ENCODE assay signal across 8 cellular contexts in genomic region chr1:153921080-153921802, GRCh38. TPM values are rescaled to one million over a fixed set of nuclear protein-coding genes. Genes with fewer than 3 reads are reported as not detected.
DNase-seq lines count a peak whose midpoint lies in the region; ATAC-seq and TF ChIP-seq lines count a peak whose summit lies in the region.

No MANE protein-coding gene starts in this region.

- H3K27ac ChIP-seq in PC-9 (0 out of 2 replicates have a peak overlapping the region, but pooled peaks have one; percentile 49), parathyroid adenoma (no peak overlapping the region)

- H4K20me1 ChIP-seq in PC-9 (ENCODE audit: insufficient read depth), result peaks cover 54% of the 10 kb centered on the region

- H2AFZ ChIP-seq in PC-9 (no peak overlapping the region), parathyroid adenoma (no peak overlapping the region)

- peaks cover 37% of the 10 kb centered on the region for H3K36me3 Mint-ChIP-seq in Calu3 (ENCODE audit: insufficient read depth, unreplicated experiment)

- H3K36me3 ChIP-seq in PC-9 (ENCODE audit: low read depth) (peaks cover under 1% of the 10 kb centered on the region), parathyroid adenoma (ENCODE audit: control insufficient read depth, insufficient read depth, low read length) (no peaks in the 10 kb centered on the region)

- DNase-seq in Calu3 (no peak), PC-9 (no peak), epithelial cell of proximal tubule (ENCODE audit: low read depth) (no peak), NCI-H526 treated with DMSO at 0.1 percent for 48 hours (lab: John Stamatoyannopoulos, UW) (no peak)

- intact Hi-C loops in Calu3 (cut with micrococcal nuclease; ENCODE audit: unreplicated experiment), result loop anchor here (2.0 to 5.0 kb wide), 2 partner anchors 66 to 99 kb away; partner anchors contain the start of gene RAB13
- intact Hi-C loops in PC-9 (cut with micrococcal nuclease; ENCODE audit: unreplicated experiment), result loop anchor here (10.0 kb wide), 1 partner anchor 116 kb away; no protein-coding TSS in a partner anchor

- H3K27me3 ChIP-seq in PC-9 (ENCODE audit: insufficient read depth, low read depth) (no peaks in the 10 kb centered on the region), parathyroid adenoma (ENCODE audit: control insufficient read depth, insufficient read depth, low read length) (no peaks in the 10 kb centered on the region)

- peaks cover 33% of the 10 kb centered on the region for H3K4me1 Mint-ChIP-seq in Calu3 (ENCODE audit: low read depth, unreplicated experiment)

- peak overlapping the region; percentile 74 for H3K4me3 Mint-ChIP-seq in Calu3 (ENCODE audit: low read depth, unreplicated experiment)

- no peak for ATAC-seq in GM19035 (IDR thresholded peaks at IDR 0.05; ENCODE audit: unreplicated experiment)
- no peak for ATAC-seq in HG02970 (IDR thresholded peaks at IDR 0.05; ENCODE audit: low FRiP score, unreplicated experiment)
- no peak for ATAC-seq in HG03045 (IDR thresholded peaks at IDR 0.05; ENCODE audit: unreplicated experiment)

- H3K4me2 ChIP-seq in PC-9 (peak overlapping the region; percentile 87), parathyroid adenoma (ENCODE audit: low read length) (peak overlapping the region; percentile 89)

- CTCF ChIA-PET in Calu3 (lab: Charles Lee) (interaction anchor here (0.7 to 2.3 kb wide), 5 partner anchors 25 to 1036 kb away, joined by 3 to 11 read pairs (median 3); partner anchors contain the start of genes DENND4B, RAB13 and RPS27), PC-9 (lab: Charles Lee) (no interaction called here)

- POLR2A ChIA-PET in PC-9 (lab: Charles Lee; ENCODE audit: unreplicated experiment), result interaction anchor here (0.6 kb wide), 1 partner anchor 385 kb away, joined by 3 read pairs; no protein-coding TSS in a partner anchor

- H3K9me2 ChIP-seq in PC-9 (ENCODE audit: insufficient read depth), result no peaks in the 10 kb centered on the region

- H3K4me1 ChIP-seq in PC-9 (replicated peaks; ENCODE audit: insufficient read depth), result peaks cover 32% of the 10 kb centered on the region
- H3K4me1 ChIP-seq in parathyroid adenoma, result peaks cover 6% of the 10 kb centered on the region

- peaks cover 60% of the 10 kb centered on the region for H3K79me2 ChIP-seq in PC-9 (ENCODE audit: low read depth)
- H3K79me2 ChIP-seq in parathyroid adenoma, result peaks cover 13% of the 10 kb centered on the region

- H3K4me3 ChIP-seq in PC-9 (peak overlapping the region; percentile 70), epithelial cell of proximal tubule (ENCODE audit: low read depth, low read length) (peak overlapping the region; percentile 90), parathyroid adenoma (ENCODE audit: low read depth, low read length) (peak overlapping the region; percentile 69)

- H3F3A ChIP-seq in PC-9 (ENCODE audit: insufficient read depth, low read depth), result peaks cover 15% of the 10 kb centered on the region; the same call in 1 of the 2 replicates

- peak overlapping the region; percentile 91 for H3K27ac Mint-ChIP-seq in Calu3 (ENCODE audit: unreplicated experiment)

- BruUV-seq in Calu3 (replicated peaks; lab: Mats Ljungman, UMichigan) (no TSS peak), PC-9 (replicated peaks; lab: Mats Ljungman, UMichigan) (no TSS peak)

- no peak for TF ChIP-seq CTCF in Calu3 (IDR thresholded peaks at IDR 0.05; ENCODE audit: unreplicated experiment)
- no peak for TF ChIP-seq CTCF in PC-9 (conservative IDR thresholded peaks at IDR 0.05)
- TF ChIP-seq CTCF in epithelial cell of proximal tubule (conservative IDR thresholded peaks at IDR 0.05; ENCODE audit: low read depth, low read length), result no peak
- no peak for TF ChIP-seq CTCF in parathyroid adenoma (IDR thresholded peaks at IDR 0.05)

- H3K9ac ChIP-seq in parathyroid adenoma, result no peak overlapping the region

- H3K9me3 ChIP-seq in PC-9 (ENCODE audit: insufficient read depth, low read depth) (no peaks in the 10 kb centered on the region), parathyroid adenoma (ENCODE audit: control insufficient read depth, low read length) (no peaks in the 10 kb centered on the region)

- H3K9me3 Mint-ChIP-seq in Calu3 (ENCODE audit: low read depth, unreplicated experiment), result no peaks in the 10 kb centered on the region

- no peaks in the 10 kb centered on the region for H3K27me3 Mint-ChIP-seq in Calu3 (ENCODE audit: unreplicated experiment)

RNA-seq across cellular contexts. Expression of gene GATAD2B, which starts 1.5 kb away (rescaled TPM):
- total RNA-seq in Calu3 (2022), result 58.3 and 62.5 TPM in 2 replicates
- total RNA-seq in PC-9 (2021), result 51.4 and 56.1 TPM in 2 replicates
- total RNA-seq in epithelial cell of proximal tubule, result 6.8 and 10.3 TPM in 2 replicates

RNA-seq across cellular contexts. Expression of gene DENND4B, which starts 25.3 kb away (rescaled TPM):
- total RNA-seq in Calu3 (2022) (89.0 and 90.0 TPM in 2 replicates), PC-9 (2021) (41.3 and 52.7 TPM in 2 replicates), epithelial cell of proximal tubule (19.1 and 42.5 TPM in 2 replicates)

RNA-seq across cellular contexts. Expression of gene CRTC2, which starts 37.2 kb away (rescaled TPM):
- 39.5 and 52.1 TPM in 2 replicates for total RNA-seq in Calu3 (2022)
- 44.5 and 63.6 TPM in 2 replicates for total RNA-seq in PC-9 (2021)
- total RNA-seq in epithelial cell of proximal tubule, result 20.2 and 24.6 TPM in 2 replicates

RNA-seq across cellular contexts. Expression of gene SLC39A1, which starts 42.1 kb away (rescaled TPM):
- total RNA-seq in Calu3 (2022), result 138 and 152 TPM in 2 replicates
- 141 and 164 TPM in 2 replicates for total RNA-seq in PC-9 (2021)
- total RNA-seq in epithelial cell of proximal tubule, result 107 and 145 TPM in 2 replicates

RNA-seq across cellular contexts. Expression of gene CREB3L4, which starts 46.5 kb away (rescaled TPM):
- total RNA-seq in Calu3 (2022) (23.2 and 26.5 TPM in 2 replicates), PC-9 (2021) (23.4 and 25.9 TPM in 2 replicates), epithelial cell of proximal tubule (10.7 and 15.3 TPM in 2 replicates)
